Comparison of ENCODE assay signal across 11 cellular contexts in genomic region chr7:11192506-11192905, GRCh38.
A peak's percentile ranks its signal among the peaks of the same experiment; 100 is the strongest.
DNase-seq lines count a peak whose midpoint lies in the region; ATAC-seq and TF ChIP-seq lines count a peak whose summit lies in the region.
"Had no signal": no experiment of that assay in that cellular context is flagged by ENCODE, and none has a peak within 500 bp of the region (broad histone marks: within the 10 kb centered on the region; RNA-seq: fewer than 3 reads in every experiment).

No MANE protein-coding gene starts in this region.

- H3K4me3 Mint-ChIP-seq in activated T-helper 1 cell treated with anti-CD3 and anti-CD28 coated beads, Interleukin-12 subunit alpha, Interleukin-12 subunit beta, Interleukin-2, Interleukin-4 antibody, amounts not matched to agents 30 ng/mL and 10 ng/mL and 1 ng/mL, durations not matched to agents 14 hours and 24 hours and 36 hours, result peak overlapping the region; percentile 66

- peaks cover 19% of the 10 kb centered on the region for H3K4me1 Mint-ChIP-seq in activated T-helper 1 cell treated with anti-CD3 and anti-CD28 coated beads, Interleukin-12 subunit alpha, Interleukin-12 subunit beta, Interleukin-2, Interleukin-4 antibody, amounts not matched to agents 30 ng/mL and 10 ng/mL and 1 ng/mL, durations not matched to agents 14 hours and 24 hours and 36 hours (ENCODE audit: low read depth)

- H3F3A ChIP-seq in GM23248 (ENCODE audit: insufficient read depth), result peaks cover 14% of the 10 kb centered on the region

- peaks cover 5% of the 10 kb centered on the region for H3K27me3 Mint-ChIP-seq in activated T-helper 1 cell treated with anti-CD3 and anti-CD28 coated beads, Interleukin-12 subunit alpha, Interleukin-12 subunit beta, Interleukin-2, Interleukin-4 antibody, amounts not matched to agents 30 ng/mL and 10 ng/mL and 1 ng/mL, durations not matched to agents 14 hours and 24 hours and 36 hours (ENCODE audit: insufficient read depth)

- peak overlapping the region; percentile 88 for H2AFZ ChIP-seq in GM23248

- peaks cover 29% of the 10 kb centered on the region for H3K4me1 ChIP-seq in GM23248 (ENCODE audit: insufficient read depth)
- H3K4me1 ChIP-seq in skeletal muscle satellite cell (ENCODE audit: control insufficient read depth, insufficient read depth, low read length), result peaks cover 11% of the 10 kb centered on the region
- H3K4me1 ChIP-seq in sigmoid colon, result peaks cover 0 to 20% (median 12%) of the 10 kb centered on the region in 4 donors

- H3K9me3 ChIP-seq in GM23248 (ENCODE audit: low read depth) (no peaks in the 10 kb centered on the region), skeletal muscle satellite cell (replicated peaks; ENCODE audit: low read length) (no peaks in the 10 kb centered on the region), sigmoid colon (no peaks in the 10 kb centered on the region)

- TF ChIP-seq CTCF in sigmoid colon (IDR thresholded peaks at IDR 0.05), result no peak

- no peak for TF ChIP-seq EP300 in sigmoid colon (IDR thresholded peaks at IDR 0.05)

- peak overlapping the region; percentile 83 for H3K4me2 ChIP-seq in GM23248 (ENCODE audit: unreplicated experiment)
- H3K4me2 ChIP-seq in skeletal muscle satellite cell (ENCODE audit: low read length), result peak overlapping the region; percentile 85

- no peaks in the 10 kb centered on the region for H4K20me1 ChIP-seq in GM23248 (ENCODE audit: insufficient read depth)

- H3K27ac ChIP-seq in GM23248 (peak overlapping the region; percentile 44), sigmoid colon (peak overlapping the region in 1 of 4 donors; percentile 7)

- TF ChIP-seq POLR2A in sigmoid colon (IDR thresholded peaks at IDR 0.05), result no peak

- intact Hi-C loops in activated T-helper 1 cell treated with anti-CD3 and anti-CD28 coated beads, Interleukin-12 subunit alpha, Interleukin-12 subunit beta, Interleukin-2, Interleukin-4 antibody, amounts not matched to agents 30 ng/mL and 10 ng/mL and 1 ng/mL, durations not matched to agents 14 hours and 24 hours and 36 hours (cut with micrococcal nuclease), result loop anchor here (1.0 to 5.0 kb wide), 3 partner anchors 20 to 220 kb away; partner anchors contain the start of gene PHF14
- intact Hi-C loops in sigmoid colon (cut with DNase I), result no loop called here

- H3K4me3 ChIP-seq in GM23248 (peak overlapping the region; percentile 74), skeletal muscle satellite cell (ENCODE audit: low read length) (peak overlapping the region; percentile 62), sigmoid colon (no peak overlapping the region)

- ATAC-seq in GM18511 (IDR thresholded peaks at IDR 0.05; ENCODE audit: unreplicated experiment), result no peak

- no peaks in the 10 kb centered on the region for H3K36me3 ChIP-seq in GM23248 (ENCODE audit: low read depth)
- H3K36me3 ChIP-seq in skeletal muscle satellite cell (ENCODE audit: insufficient read depth, low read length), result no peaks in the 10 kb centered on the region
- H3K36me3 ChIP-seq in sigmoid colon, result no peaks in the 10 kb centered on the region

- no peaks in the 10 kb centered on the region for H3K9me2 ChIP-seq in GM23248 (ENCODE audit: insufficient read depth)

- peak overlapping the region; percentile 77 for H3K9ac ChIP-seq in GM23248
- H3K9ac ChIP-seq in skeletal muscle satellite cell (ENCODE audit: low read depth, low read length), result peak overlapping the region; percentile 56

- in situ Hi-C loops in GM23248 (cut with MboI), result no loop called here

- H3K9me3 Mint-ChIP-seq in activated T-helper 1 cell treated with anti-CD3 and anti-CD28 coated beads, Interleukin-12 subunit alpha, Interleukin-12 subunit beta, Interleukin-2, Interleukin-4 antibody, amounts not matched to agents 30 ng/mL and 10 ng/mL and 1 ng/mL, durations not matched to agents 14 hours and 24 hours and 36 hours, result no peaks in the 10 kb centered on the region

- WGBS in GM23248 (ENCODE audit: low coverage in 1 of 2, low lambda C conversion rate in 2 of 2, missing lambda C conversion rate in 2 of 2), 2 experiments, result 1 to 4% methylated on average over 5 of the region's 5 CpGs
- WGBS in sigmoid colon, 2 donors, result 74 to 79% methylated on average over 5 of the region's 5 CpGs

- H3K27me3 ChIP-seq in GM23248 (replicated peaks; ENCODE audit: insufficient read depth), result no peaks in the 10 kb centered on the region
- H3K27me3 ChIP-seq in skeletal muscle satellite cell (ENCODE audit: control insufficient read depth, insufficient read depth, low read length), result no peaks in the 10 kb centered on the region
- no peaks in the 10 kb centered on the region for H3K27me3 ChIP-seq in sigmoid colon

- H3K79me2 ChIP-seq in GM23248 (ENCODE audit: insufficient read depth), result no peaks in the 10 kb centered on the region

- H3K36me3 Mint-ChIP-seq in activated T-helper 1 cell treated with anti-CD3 and anti-CD28 coated beads, Interleukin-12 subunit alpha, Interleukin-12 subunit beta, Interleukin-2, Interleukin-4 antibody, amounts not matched to agents 30 ng/mL and 10 ng/mL and 1 ng/mL, durations not matched to agents 14 hours and 24 hours and 36 hours (ENCODE audit: low read depth), result no peaks in the 10 kb centered on the region

- peak; percentile 93 for DNase-seq in GM23248
- no peak for DNase-seq in activated T-helper 1 cell treated with anti-CD3 and anti-CD28 coated beads, Interleukin-12 subunit alpha, Interleukin-12 subunit beta, Interleukin-2, Interleukin-4 antibody, amounts not matched to agents 30 ng/mL and 10 ng/mL and 1 ng/mL, durations not matched to agents 14 hours and 24 hours and 36 hours (ENCODE audit: low spot score)
- DNase-seq in hepatic stellate cell (ENCODE audit: low spot score), result peak; percentile 13
- DNase-seq in sigmoid colon, result no peak
- no peak for DNase-seq in anterior cingulate cortex (lab: John Stamatoyannopoulos, UW)
- DNase-seq in HK-2 (ENCODE audit: unreplicated experiment), result no peak
- DNase-seq: activated naive CD4-positive, alpha-beta T cell treated with anti-CD3 and anti-CD28 coated beads, Interleukin-2, amount 50 U/mL, for 16 hours; Karpas-422; T-helper 9 cell had no signal

- peak overlapping the region; percentile 75 for H3K27ac Mint-ChIP-seq in activated T-helper 1 cell treated with anti-CD3 and anti-CD28 coated beads, Interleukin-12 subunit alpha, Interleukin-12 subunit beta, Interleukin-2, Interleukin-4 antibody, amounts not matched to agents 30 ng/mL and 10 ng/mL and 1 ng/mL, durations not matched to agents 14 hours and 24 hours and 36 hours

Comparison
In these comparisons a context has a peak if more than half of its experiments do, and no peak if none do; other contexts are left out.
1. DNase-seq: peak in GM23248 (single experiment) and hepatic stellate cell (single experiment); none in activated T-helper 1 cell treated with anti-CD3 and anti-CD28 coated beads, Interleukin-12 subunit alpha, Interleukin-12 subunit beta, Interleukin-2, Interleukin-4 antibody, amounts not matched to agents 30 ng/mL and 10 ng/mL and 1 ng/mL, durations not matched to agents 14 hours and 24 hours and 36 hours (single experiment), sigmoid colon (single experiment), anterior cingulate cortex (0 of 58) and HK-2 (single experiment).
2. H3K4me3 ChIP-seq: peak in GM23248 (single experiment) and skeletal muscle satellite cell (single experiment); none in sigmoid colon (0 of 4).